18 cellular contexts compared by ENCODE assay signal in genomic region chr22:26904483-26904882, GRCh38.
"Had no signal": no experiment of that assay in that cellular context is flagged by ENCODE, and none has a peak within 500 bp of the region (broad histone marks: within the 10 kb centered on the region; RNA-seq: fewer than 3 reads in every experiment).

No MANE protein-coding gene starts in this region.

- H3K27ac Mint-ChIP-seq: activated T-cell treated with anti-CD3 and anti-CD28 coated beads, Interleukin-2, amount 50 U/mL, for 72 hours; naive B cell; T-helper 1 cell treated with Interleukin-12 subunit alpha and Interleukin-12 subunit beta and Interleukin-4 antibody, amounts not matched to agents 30 μg/mL and 1 μg/mL, for 36 hours had no signal

- DNase-seq: activated CD4-positive, CD25-positive, alpha-beta regulatory T cell treated with anti-CD3 and anti-CD28 coated beads, Interleukin-2, amount 50 U/mL, for 72 hours; activated CD8-positive, alpha-beta memory T cell treated with anti-CD3 and anti-CD28 coated beads for 24 hours; activated gamma-delta T cell; activated T-cell treated with anti-CD3 and anti-CD28 coated beads, Interleukin-2, amount 50 U/mL, for 72 hours; effector memory CD4-positive, alpha-beta T cell; glutamatergic neuron; hippocampal formation; left lung; mucosa of descending colon; naive B cell; right lobe of liver; stimulated activated CD4-positive, alpha-beta T cell treated with anti-CD3 and anti-CD28 coated beads, Interleukin-4, amount 100 ng/mL, for 1 hour; testis; upper lobe of left lung had no signal

- H3K4me2 ChIP-seq: smooth muscle cell had no signal

- H3K9me3 Mint-ChIP-seq: activated naive CD4-positive, alpha-beta T cell treated with anti-CD3 and anti-CD28 coated beads, Interleukin-2, amount 50 U/mL, for 24 hours; activated T-cell treated with anti-CD3 and anti-CD28 coated beads, Interleukin-2, amount 50 U/mL, for 72 hours; T-helper 1 cell treated with Interleukin-12 subunit alpha and Interleukin-12 subunit beta and Interleukin-4 antibody, amounts not matched to agents 30 μg/mL and 1 μg/mL, for 36 hours had no signal

- ATAC-seq: activated T-cell treated with anti-CD3 and anti-CD28 coated beads, Interleukin-2, amount 50 U/mL, for 72 hours; left lung had no signal

- H3K4me1 ChIP-seq: parathyroid adenoma, right lobe of liver had no signal

- H3K27me3 ChIP-seq: right lobe of liver, upper lobe of left lung had no signal

- H3K79me2 ChIP-seq: parathyroid adenoma had no signal

- H3K9me3 ChIP-seq: left lung, mucosa of descending colon, right lobe of liver, testis had no signal

- H3K4me3 ChIP-seq: left lung, mucosa of descending colon, right lobe of liver, smooth muscle cell, testis, upper lobe of left lung had no signal

- H2AFZ ChIP-seq: parathyroid adenoma had no signal

- H3K36me3 ChIP-seq: left lung, right lobe of liver, upper lobe of left lung had no signal

- H3K4me3 Mint-ChIP-seq: T-helper 1 cell treated with Interleukin-12 subunit alpha and Interleukin-12 subunit beta and Interleukin-4 antibody, amounts not matched to agents 30 μg/mL and 1 μg/mL, for 36 hours had no signal

- H3K9ac ChIP-seq: parathyroid adenoma had no signal

- H3K27ac ChIP-seq: left lung, parathyroid adenoma, right lobe of liver, testis, upper lobe of left lung had no signal
